Comparison of ENCODE assay signal across 22 cellular contexts in the genomic region with DNA sequence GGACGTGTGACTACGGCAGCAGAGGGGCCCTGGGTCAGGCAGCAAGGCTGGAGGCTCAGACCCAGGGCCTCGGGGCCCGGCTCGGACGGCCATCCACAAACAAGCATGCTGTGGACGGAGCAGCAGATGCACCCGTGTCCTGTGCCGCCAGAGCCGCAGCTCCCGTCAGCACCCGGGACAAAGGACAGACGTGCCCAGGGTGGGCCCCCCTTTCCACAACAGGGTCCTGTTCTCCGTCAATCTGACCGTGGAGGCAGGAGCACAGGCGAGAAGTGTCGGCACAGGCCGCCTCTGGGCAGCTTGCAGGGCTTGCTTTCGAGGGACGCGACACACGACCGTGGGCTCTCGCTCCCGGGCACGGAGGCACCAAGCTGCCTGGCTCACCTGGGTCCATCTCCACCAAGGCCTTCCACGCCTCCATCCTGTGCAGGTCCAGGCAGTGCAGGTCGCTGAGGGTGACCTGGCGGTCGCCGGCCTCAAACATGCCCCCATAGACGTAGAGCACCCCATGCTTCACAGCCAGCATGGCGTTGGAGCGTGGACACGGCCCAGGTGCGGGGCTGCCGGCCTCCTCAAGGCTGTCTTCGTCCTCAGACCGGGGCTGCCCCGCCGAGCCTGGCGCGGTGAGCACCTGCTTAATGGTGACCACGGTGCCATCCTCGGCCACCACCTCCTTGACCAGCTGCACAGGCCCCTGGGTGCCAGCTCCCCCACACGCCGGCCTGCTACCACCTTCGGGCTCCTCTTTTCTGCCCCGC.
"Had no signal": no experiment of that assay in that cellular context is flagged by ENCODE, and none has a peak within 500 bp of the region (broad histone marks: within the 10 kb centered on the region; RNA-seq: fewer than 3 reads in every experiment).

No MANE protein-coding gene starts in this region.

- H3K27ac ChIP-seq: SJCRH30, SK-N-MC had no signal

- H3K4me3 ChIP-seq: SJCRH30, SK-N-MC had no signal

- H3K4me1 ChIP-seq: SJCRH30 had no signal

- ATAC-seq: Panc1, PC-3, Right ventricle myocardium inferior had no signal

- H3K27me3 Mint-ChIP-seq: IgD-negative memory B cell had no signal

- H3K9me3 ChIP-seq: SJCRH30 had no signal

- H3K36me3 ChIP-seq: SJCRH30 had no signal

- H3K9me3 Mint-ChIP-seq: IgD-negative memory B cell had no signal

- H3K27me3 ChIP-seq: SJCRH30 had no signal

- DNase-seq: KBM-7, NCI-H1092, NCI-H1105 treated with DMSO at 0.1 percent for 48 hours, NCI-H1417 treated with DMSO at 0.1 percent for 48 hours, NCI-H146, NCI-H1694 treated with DMSO at 0.1 percent for 48 hours, NCI-H1930, NCI-H2081, NCI-H2107, NCI-H2227 treated with DMSO at 0.1 percent for 48 hours, NCI-H446, NCI-H510A, NCI-H524 treated with DMSO at 0.1 percent for 48 hours, NCI-H69, NCI-H774, PC-3, SHP77 treated with DMSO at 0.1 percent for 48 hours, SJCRH30 had no signal

- H3K4me3 Mint-ChIP-seq: IgD-negative memory B cell had no signal
